ENCODE assay signal across 17 cellular contexts in genomic region chr16:1762879-1763520, GRCh38.
"Had no signal": no experiment of that assay in that cellular context is flagged by ENCODE, and none has a peak within 500 bp of the region (broad histone marks: within the 10 kb centered on the region; RNA-seq: fewer than 3 reads in every experiment).

No MANE protein-coding gene starts in this region.

- DNase-seq: activated CD4-positive, alpha-beta T cell treated with anti-CD3 and anti-CD28 coated beads for 1 hour; activated CD4-positive, alpha-beta T cell treated with anti-CD3 and anti-CD28 coated beads, Interleukin-2, amount 50 U/mL, for 48 hours; activated CD8-positive, alpha-beta memory T cell treated with anti-CD3 and anti-CD28 coated beads, Interleukin-2, amount 10 ng/mL, durations not matched to agents 7 days and 5 days; activated effector memory CD4-positive, alpha-beta T cell treated with anti-CD3 and anti-CD28 coated beads, Interleukin-2, amount 50 U/mL, for 16 hours; activated T-cell treated with anti-CD3 and anti-CD28 coated beads, Interleukin-2, amount 50 U/mL, for 24 hours; amniotic stem cell; body of pancreas; hypothalamus; naive thymus-derived CD8-positive, alpha-beta T cell; nucleus accumbens; stimulated activated CD4-positive, alpha-beta T cell treated with anti-CD3 and anti-CD28 coated beads, Interleukin-4, amount 100 ng/mL, for 1 hour; stimulated activated CD8-positive, alpha-beta memory T cell treated with anti-CD3 and anti-CD28 coated beads, Interleukin-4, amount 100 ng/mL, for 48 hours; stimulated activated naive CD8-positive, alpha-beta T cell treated with anti-CD3 and anti-CD28 coated beads, Interleukin-15, amount 100 ng/mL, for 72 hours had no signal

- ATAC-seq: activated CD8-positive, alpha-beta memory T cell treated with anti-CD3 and anti-CD28 coated beads, Interleukin-2, amount 10 ng/mL, durations not matched to agents 7 days and 5 days; activated naive CD4-positive, alpha-beta T cell treated with anti-CD3 and anti-CD28 coated beads, Interleukin-2, amount 50 U/mL, for 72 hours; body of pancreas; naive thymus-derived CD8-positive, alpha-beta T cell; stimulated activated naive CD8-positive, alpha-beta T cell treated with anti-CD3 and anti-CD28 coated beads, Interleukin-15, amount 100 ng/mL, for 72 hours had no signal

- H3K4me3 ChIP-seq: body of pancreas, mucosa of descending colon, psoas muscle, thoracic aorta had no signal

- H3K27ac ChIP-seq: body of pancreas, psoas muscle, thoracic aorta had no signal

- H3K27me3 ChIP-seq: body of pancreas had no signal

- H3K4me1 ChIP-seq: body of pancreas, psoas muscle had no signal

- H3K9me3 ChIP-seq: body of pancreas, mucosa of descending colon, psoas muscle, thoracic aorta had no signal
